ENCODE assay signal across 10 cellular contexts in the genomic region with DNA sequence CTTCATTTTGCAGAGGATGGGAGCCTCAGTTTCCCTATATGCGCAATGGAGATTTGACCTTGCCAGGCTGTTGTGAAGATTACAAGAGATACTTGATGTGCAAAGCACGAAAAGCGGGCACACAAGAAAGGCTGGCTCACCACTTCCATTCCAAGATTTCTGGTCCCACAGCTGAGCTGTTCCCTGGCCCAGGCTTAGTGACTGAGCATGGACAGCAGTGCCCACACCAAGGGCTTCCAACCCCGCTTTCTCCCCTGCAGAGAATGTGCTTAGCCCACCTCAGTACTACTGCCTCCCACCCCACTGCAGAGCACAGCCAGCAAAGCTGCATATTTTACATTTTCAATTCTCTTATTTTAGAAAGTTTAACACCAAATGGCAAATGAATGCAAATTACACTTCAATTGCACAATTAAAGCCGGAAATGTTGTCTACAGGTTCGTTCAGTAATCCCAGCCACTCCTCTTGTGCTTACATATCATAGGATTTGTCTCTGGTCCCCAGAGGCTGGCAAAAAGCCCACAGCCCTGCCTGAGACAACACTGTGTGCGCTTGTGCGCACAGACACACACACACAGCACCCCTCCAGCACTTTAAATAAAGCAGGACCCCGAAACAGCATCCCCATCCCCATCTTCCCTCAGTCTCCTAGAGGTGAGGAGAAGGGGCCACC. TPM values are rescaled to one million over a fixed set of nuclear protein-coding genes. Genes with fewer than 3 reads are reported as not detected.
DNase-seq lines count a peak whose midpoint lies in the region; ATAC-seq and TF ChIP-seq lines count a peak whose summit lies in the region.
"Had no signal": no experiment of that assay in that cellular context is flagged by ENCODE, and none has a peak within 500 bp of the region (broad histone marks: within the 10 kb centered on the region; RNA-seq: fewer than 3 reads in every experiment).

No MANE protein-coding gene starts in this region.

- H3K9me3 ChIP-seq in left ventricle myocardium inferior (replicated peaks) (no peaks in the 10 kb centered on the region), mucosa of rectum (ENCODE audit: control insufficient read depth in 2 of 2, low read length in 2 of 2) (no peaks in the 10 kb centered on the region), uterus (no peaks in the 10 kb centered on the region)
- H3K9me3 ChIP-seq: HAP-1 had no signal

- intact Hi-C loops in left ventricle myocardium inferior (cut with micrococcal nuclease): loop anchor here (10.0 kb wide), 1 partner anchor 64 kb away; the partner anchor contains the start of gene MTSS2
- intact Hi-C loops in left cardiac atrium (cut with DNase I): loop anchor here in 1 of 2 donors (10.0 kb wide), 1 partner anchor 64 kb away; the partner anchor contains the start of gene MTSS2
- intact Hi-C loops in uterus (cut with DNase I; ENCODE audit: low total_unique reads): no loop called here

- H3K36me3 Mint-ChIP-seq in chondrocyte (ENCODE audit: low read depth): no peaks in the 10 kb centered on the region
- peaks cover 2% of the 10 kb centered on the region; the same call in 1 of the 2 replicates for H3K36me3 Mint-ChIP-seq in WTC11

- CTCF ChIA-PET in WTC11 (lab: Charles Lee): interaction anchor here (1.3 to 4.9 kb wide), 5 partner anchors 10 to 66 kb away, joined by 4 to 32 read pairs (median 5); no protein-coding TSS in a partner anchor

- H3K4me1 ChIP-seq in left ventricle myocardium inferior: peaks cover 78% of the 10 kb centered on the region
- H3K4me1 ChIP-seq in mucosa of rectum (ENCODE audit: control insufficient read depth in 2 of 2, insufficient read depth in 2 of 2, low read length in 2 of 2): peaks cover 47 to 61% of the 10 kb centered on the region in 2 donors
- peaks cover 39% of the 10 kb centered on the region in 2 donors for H3K4me1 ChIP-seq in uterus
- H3K4me1 ChIP-seq: HAP-1 had no signal

- H3K4me3 Mint-ChIP-seq in chondrocyte (ENCODE audit: unreplicated experiment) (no peak overlapping the region), WTC11 (no peak overlapping the region)

- ATAC-seq in left cardiac atrium (no peak), WTC11 (no peak)

- peak overlapping the region; percentile 5 for H3K27ac Mint-ChIP-seq in chondrocyte (ENCODE audit: unreplicated experiment)
- no peak overlapping the region for H3K27ac Mint-ChIP-seq in WTC11

- no peaks in the 10 kb centered on the region for H3K9me3 Mint-ChIP-seq in chondrocyte (ENCODE audit: low read depth)
- H3K9me3 Mint-ChIP-seq in WTC11: no peaks in the 10 kb centered on the region

- TF ChIP-seq CTCF in left ventricle myocardium inferior (IDR thresholded peaks at IDR 0.05; ENCODE audit: borderline replicate concordance) (no peak), chondrocyte (IDR thresholded peaks at IDR 0.05) (no peak), uterus (IDR thresholded peaks at IDR 0.05) (no peak), WTC11 (IDR thresholded peaks at IDR 0.05) (no peak)

- H3K27me3 ChIP-seq in left ventricle myocardium inferior (ENCODE audit: low read depth) (no peaks in the 10 kb centered on the region), mucosa of rectum (ENCODE audit: control insufficient read depth in 2 of 2, insufficient read depth in 2 of 2, low read length in 2 of 2) (no peaks in the 10 kb centered on the region), uterus (no peaks in the 10 kb centered on the region)

- H3K27ac ChIP-seq in left ventricle myocardium inferior (replicated peaks) (peak overlapping the region; percentile 78), mucosa of rectum (ENCODE audit: low read depth in 2 of 2, low read length in 2 of 2) (peak overlapping the region; percentile 79 to 81), uterus (peak overlapping the region; percentile 86 to 92)

- H3K36me3 ChIP-seq in left ventricle myocardium inferior (no peaks in the 10 kb centered on the region), mucosa of rectum (ENCODE audit: control insufficient read depth in 2 of 2, insufficient read depth in 2 of 2, low read length in 2 of 2) (peaks cover 0 to 5% of the 10 kb centered on the region in 2 donors), uterus (no peaks in the 10 kb centered on the region)
- H3K36me3 ChIP-seq: HAP-1 had no signal

- H3K4me3 ChIP-seq in left ventricle myocardium inferior: no peak overlapping the region
- no peak overlapping the region for H3K4me3 ChIP-seq in mucosa of rectum (ENCODE audit: low read length in 2 of 2)
- no peak overlapping the region for H3K4me3 ChIP-seq in uterus
- H3K4me3 ChIP-seq: HAP-1, smooth muscle cell had no signal

- POLR2A ChIA-PET in WTC11 (lab: Charles Lee): no interaction called here

- peak overlapping the region in 1 of 2 donors; percentile 26 for H3K9ac ChIP-seq in mucosa of rectum (ENCODE audit: low read depth in 1 of 2, low read length in 2 of 2)

- DNase-seq in left ventricle myocardium inferior (no peak), left cardiac atrium (no peak), chondrocyte (ENCODE audit: low spot score) (no peak), uterus (no peak), T1000 (lab: John Stamatoyannopoulos, UW) (no peak), WTC11 (ENCODE audit: low spot score) (no peak), NCI-H2107 treated with DMSO at 0.1 percent for 48 hours (lab: John Stamatoyannopoulos, UW; ENCODE audit: unreplicated experiment) (no peak)

- H3K27me3 Mint-ChIP-seq in chondrocyte (ENCODE audit: low read depth) (no peaks in the 10 kb centered on the region), WTC11 (ENCODE audit: low read depth) (no peaks in the 10 kb centered on the region)

- no peak for TF ChIP-seq POLR2A in uterus (IDR thresholded peaks at IDR 0.05)

- H3K4me1 Mint-ChIP-seq in chondrocyte (ENCODE audit: low read depth) (peaks cover 79% of the 10 kb centered on the region), WTC11 (peaks cover 13% of the 10 kb centered on the region)

TF ChIP-seq in WTC11, 78 proteins besides CTCF, POLR2A, EP300 and RAD21 (continues in another document):
- TF ChIP-seq ATF3 (CRISPR knock-in tag; conservative IDR thresholded peaks at IDR 0.05): no peak
- TF ChIP-seq AR (CRISPR knock-in tag; IDR thresholded peaks at IDR 0.05): no peak
- TF ChIP-seq JUN (CRISPR knock-in tag; IDR thresholded peaks at IDR 0.05): no peak
- no peak for TF ChIP-seq NFATC4 (CRISPR knock-in tag; IDR thresholded peaks at IDR 0.05)
- no peak for TF ChIP-seq OVOL2 (CRISPR knock-in tag; IDR thresholded peaks at IDR 0.05; ENCODE audit: borderline replicate concordance)
- TF ChIP-seq IRF2 (CRISPR knock-in tag; IDR thresholded peaks at IDR 0.05; ENCODE audit: borderline replicate concordance, low read depth): no peak
- TF ChIP-seq NR3C1 (CRISPR knock-in tag; conservative IDR thresholded peaks at IDR 0.05; ENCODE audit: low read depth): no peak
- TF ChIP-seq ZSCAN18 (CRISPR knock-in tag; IDR thresholded peaks at IDR 0.05): no peak
- no peak for TF ChIP-seq ZNF138 (CRISPR knock-in tag; conservative IDR thresholded peaks at IDR 0.05)
- no peak for TF ChIP-seq NR1H2 (CRISPR knock-in tag; IDR thresholded peaks at IDR 0.05)

RNA-seq across cellular contexts. Expression of gene VAC14, which starts 51.8 kb away (rescaled TPM):
- 21.0 TPM for total RNA-seq in left ventricle myocardium inferior
- 10 to 100 TPM; 19.4 to 20.2 TPM for total RNA-seq in left cardiac atrium
- total RNA-seq in chondrocyte: 35.6 to 40.3 TPM (median 37.9 TPM) in 3 replicates
- 10 to 100 TPM in 3 of 4 donors, 1 to 10 TPM in 1; 4.7 to 30.6 (median 17.4) TPM for total RNA-seq in uterus
- 58.0 to 60.9 TPM (median 60.1 TPM) in 3 replicates for total RNA-seq in WTC11 (2021)
